18 cellular contexts compared by ENCODE assay signal in the genomic region with DNA sequence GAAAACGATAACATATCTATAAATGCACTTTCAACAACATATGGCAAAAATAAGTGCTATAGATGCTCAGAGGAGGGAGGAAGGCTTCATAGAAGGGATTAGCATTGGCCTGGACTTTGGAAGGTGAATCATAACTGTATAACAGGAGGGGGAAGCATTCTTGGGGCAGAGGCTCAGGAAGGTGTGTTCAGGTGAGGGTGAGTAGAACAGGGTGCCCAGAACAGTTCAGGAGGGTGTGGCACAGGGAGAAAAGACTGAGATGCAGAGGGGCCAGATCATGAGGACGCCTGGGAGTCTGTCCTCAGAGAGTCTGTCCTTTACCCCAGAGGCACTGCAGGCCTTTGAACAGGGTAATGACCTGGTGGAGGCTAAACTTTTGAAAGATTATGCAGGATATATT. TPM values are rescaled to one million over a fixed set of nuclear protein-coding genes. Genes with fewer than 3 reads are reported as not detected.
DNase-seq lines count a peak whose midpoint lies in the region; ATAC-seq and TF ChIP-seq lines count a peak whose summit lies in the region.
"Had no signal": no experiment of that assay in that cellular context is flagged by ENCODE, and none has a peak within 500 bp of the region (broad histone marks: within the 10 kb centered on the region; RNA-seq: fewer than 3 reads in every experiment).

No MANE protein-coding gene starts in this region.

- H2AFZ ChIP-seq in neuronal stem cell (ENCODE audit: low read length), result no peak overlapping the region

- H4K8ac ChIP-seq in neuronal stem cell (ENCODE audit: low read depth, low read length), result no peak overlapping the region

- H3K27ac ChIP-seq in RWPE2 (ENCODE audit: poor library complexity, severe bottlenecking) (no peak overlapping the region), foreskin keratinocyte (no peak overlapping the region), neuronal stem cell (replicated peaks; ENCODE audit: low read length) (no peak overlapping the region), sigmoid colon (no peak overlapping the region)
- H3K27ac ChIP-seq: BLaER1, HL-60, RWPE1 had no signal

- POLR2A ChIA-PET in naive thymus-derived CD8-positive, alpha-beta T cell (lab: Charles Lee), result no interaction called here

- no peak overlapping the region for H3K23ac ChIP-seq in neuronal stem cell (ENCODE audit: low read depth, low read length, poor library complexity)

- no peaks in the 10 kb centered on the region for H3K79me1 ChIP-seq in neuronal stem cell (ENCODE audit: low read depth, low read length)

- TF ChIP-seq POLR2A in sigmoid colon (IDR thresholded peaks at IDR 0.05), result no peak

- H3K9me3 ChIP-seq in RWPE2 (ENCODE audit: severe bottlenecking), result no peaks in the 10 kb centered on the region
- no peaks in the 10 kb centered on the region for H3K9me3 ChIP-seq in neuronal stem cell (replicated peaks in 1 of 2; ENCODE audit: control insufficient read depth in 2 of 2, insufficient read depth in 1 of 2, low read depth in 1 of 2, low read length in 2 of 2)
- H3K9me3 ChIP-seq in sigmoid colon, result no peaks in the 10 kb centered on the region
- H3K9me3 ChIP-seq: BLaER1 had no signal

- H3K9ac ChIP-seq in neuronal stem cell (ENCODE audit: low read depth, low read length, poor library complexity), result no peak overlapping the region
- H3K9ac ChIP-seq: BLaER1 had no signal

- H3K4me3 ChIP-seq in RWPE2 (ENCODE audit: severe bottlenecking) (no peak overlapping the region), neuronal stem cell (ENCODE audit: low read length in 2 of 2) (no peak overlapping the region), sigmoid colon (no peak overlapping the region)
- H3K4me3 ChIP-seq: BLaER1 had no signal

- H3K4me2 ChIP-seq in neuronal stem cell (ENCODE audit: insufficient read depth, low read length, poor library complexity, severe bottlenecking), result no peak overlapping the region
- H3K4me2 ChIP-seq: BLaER1 had no signal

- peaks cover 2 to 9% (median 7%) of the 10 kb centered on the region in 4 donors for H3K4me1 Mint-ChIP-seq in naive thymus-derived CD8-positive, alpha-beta T cell

- H2BK120ac ChIP-seq in neuronal stem cell (ENCODE audit: low read depth, low read length), result no peak overlapping the region

- no peak overlapping the region for H2BK15ac ChIP-seq in neuronal stem cell (ENCODE audit: low read length)

- intact Hi-C loops in sigmoid colon (cut with DNase I), result no loop called here

- H3K36me3 Mint-ChIP-seq in naive thymus-derived CD8-positive, alpha-beta T cell, result no peaks in the 10 kb centered on the region
- H3K36me3 Mint-ChIP-seq: CD4-positive, alpha-beta memory T cell had no signal

- DNase-seq in HPDE6-E6E7 (ENCODE audit: extremely low spot score) (peak; percentile 34), RWPE2 (ENCODE audit: low spot score) (no peak), foreskin keratinocyte (peak; percentile 5 to 33), neuronal stem cell (ENCODE audit: low spot score) (no peak), sigmoid colon (no peak)
- DNase-seq in naive thymus-derived CD8-positive, alpha-beta T cell, result no peak
- no peak for DNase-seq in stimulated activated CD4-positive, alpha-beta T cell treated with anti-CD3 and anti-CD28 coated beads, Interleukin-4, amount 100 ng/mL, for 24 hours
- DNase-seq in activated CD4-positive, CD25-positive, alpha-beta regulatory T cell (lab: John Stamatoyannopoulos, UW), result no peak
- DNase-seq: CD4-positive, alpha-beta memory T cell; DMS79 treated with DMSO at 0.1 percent for 48 hours; H7; Kasumi-1; NCI-H1092 treated with DMSO at 0.1 percent for 48 hours; NCI-H2081; NCI-H774 had no signal

- H3K27me3 ChIP-seq in RWPE2 (ENCODE audit: insufficient read depth, poor library complexity, severe bottlenecking) (no peaks in the 10 kb centered on the region), foreskin keratinocyte (no peaks in the 10 kb centered on the region), neuronal stem cell (ENCODE audit: control insufficient read depth in 3 of 3, insufficient read depth in 3 of 3, low read depth in 1 of 3, low read length in 3 of 3) (peaks cover 0 to 7% (median 0%) of the 10 kb centered on the region in 3 experiments), sigmoid colon (no peaks in the 10 kb centered on the region)
- H3K27me3 ChIP-seq: BLaER1 had no signal

- no peaks in the 10 kb centered on the region for H3K36me3 ChIP-seq in RWPE2 (ENCODE audit: low read depth)
- H3K36me3 ChIP-seq in neuronal stem cell (replicated peaks in 1 of 2; ENCODE audit: control insufficient read depth in 2 of 2, insufficient read depth in 2 of 2, low read length in 2 of 2), result no peaks in the 10 kb centered on the region
- no peaks in the 10 kb centered on the region for H3K36me3 ChIP-seq in sigmoid colon
- H3K36me3 ChIP-seq: BLaER1 had no signal

- H2AK5ac ChIP-seq in neuronal stem cell (ENCODE audit: low read depth, low read length), result no peak overlapping the region

- no peak overlapping the region for H2BK12ac ChIP-seq in neuronal stem cell (ENCODE audit: low read length)

- no peak overlapping the region for H3K4me3 Mint-ChIP-seq in naive thymus-derived CD8-positive, alpha-beta T cell
- H3K4me3 Mint-ChIP-seq: CD4-positive, alpha-beta memory T cell had no signal

- no peak overlapping the region for H3K14ac ChIP-seq in neuronal stem cell (ENCODE audit: low read length)

- no peak overlapping the region for H3K4ac ChIP-seq in neuronal stem cell (ENCODE audit: low read length)

- TF ChIP-seq EP300 in sigmoid colon (IDR thresholded peaks at IDR 0.05), result no peak

- peak; percentile 64 for ATAC-seq in RWPE2 (ENCODE audit: low read depth)
- ATAC-seq in foreskin keratinocyte, result peak; percentile 34
- no peak for ATAC-seq in naive thymus-derived CD8-positive, alpha-beta T cell

- H2BK5ac ChIP-seq in neuronal stem cell (ENCODE audit: low read length), result no peak overlapping the region

- no peak for TF ChIP-seq CTCF in RWPE2 (IDR thresholded peaks at IDR 0.05; ENCODE audit: poor library complexity, severe bottlenecking)
- TF ChIP-seq CTCF in foreskin keratinocyte (conservative IDR thresholded peaks at IDR 0.05), result no peak
- TF ChIP-seq CTCF in sigmoid colon (IDR thresholded peaks at IDR 0.05), result no peak

- H3K18ac ChIP-seq in neuronal stem cell (ENCODE audit: low read length), result no peak overlapping the region

- H3K4me1 ChIP-seq in RWPE2 (ENCODE audit: insufficient read depth, poor library complexity, severe bottlenecking), result no peaks in the 10 kb centered on the region
- H3K4me1 ChIP-seq in foreskin keratinocyte, result no peaks in the 10 kb centered on the region
- H3K4me1 ChIP-seq in neuronal stem cell (ENCODE audit: control insufficient read depth in 2 of 2, insufficient read depth in 1 of 2, low read depth in 1 of 2, low read length in 2 of 2), result peaks cover 0 to 2% of the 10 kb centered on the region in 2 donors
- H3K4me1 ChIP-seq in sigmoid colon, result peaks cover 0 to 10% (median 2%) of the 10 kb centered on the region in 4 donors

- H3K27me3 Mint-ChIP-seq in naive thymus-derived CD8-positive, alpha-beta T cell, result peaks cover 0 to 9% (median 7%) of the 10 kb centered on the region in 5 donors

- no peak overlapping the region for H3K27ac Mint-ChIP-seq in naive thymus-derived CD8-positive, alpha-beta T cell
- H3K27ac Mint-ChIP-seq: CD4-positive, alpha-beta memory T cell had no signal

- no CpG with 5 or more reads among the region's 2 CpGs for WGBS in neuronal stem cell (ENCODE audit: extremely low coverage in 2 of 2, insufficient read length in 2 of 2, insufficient replicate concordance in 1 of 2), 2 donors
- 17 to 72% methylated on average over 2 of the region's 2 CpGs for WGBS in sigmoid colon, 2 donors

- H4K91ac ChIP-seq in neuronal stem cell (ENCODE audit: low read depth, low read length, poor library complexity), result peak overlapping the region; percentile 38

- no peaks in the 10 kb centered on the region for H3K9me3 Mint-ChIP-seq in naive thymus-derived CD8-positive, alpha-beta T cell

RNA-seq across cellular contexts. Expression of gene MEP1B, which starts 29.3 kb away (rescaled TPM):
- not detected in 2 replicates for total RNA-seq in foreskin keratinocyte
- polyA plus RNA-seq in foreskin keratinocyte, result not detected in 2 replicates
- not detected for polyA plus RNA-seq in neuronal stem cell (2013, experiment 1 of 2)
- 0.01 TPM for polyA plus RNA-seq in neuronal stem cell (2013, experiment 2 of 2)
- total RNA-seq in naive thymus-derived CD8-positive, alpha-beta T cell, result under 1 TPM in 1 of 2 experiments, not detected in 1; 0.30 TPM
- not detected for polyA plus RNA-seq in naive thymus-derived CD8-positive, alpha-beta T cell
- total RNA-seq in sigmoid colon, result not detected
- 1 to 10 TPM; 1.6 to 3.7 (median 1.8) TPM for polyA plus RNA-seq in sigmoid colon
- total RNA-seq: CD4-positive, alpha-beta memory T cell; H7 had no signal
- polyA plus RNA-seq: CD4-positive, alpha-beta memory T cell had no signal

Comparison
In these comparisons a context has a peak if more than half of its experiments do, and no peak if none do; other contexts are left out.
1. DNase-seq: peak in HPDE6-E6E7 (single experiment) and foreskin keratinocyte (2 of 2); none in RWPE2 (single experiment), neuronal stem cell (single experiment), naive thymus-derived CD8-positive, alpha-beta T cell (0 of 10), stimulated activated CD4-positive, alpha-beta T cell treated with anti-CD3 and anti-CD28 coated beads, Interleukin-4, amount 100 ng/mL, for 24 hours (single experiment), sigmoid colon (single experiment) and activated CD4-positive, CD25-positive, alpha-beta regulatory T cell (0 of 4).
2. ATAC-seq: peak in RWPE2 (single experiment) and foreskin keratinocyte (single experiment); none in naive thymus-derived CD8-positive, alpha-beta T cell (0 of 2).